Comparison of ENCODE assay signal across 10 cellular contexts in genomic region chr1:113981962-113982931, GRCh38. TPM values are rescaled to one million over a fixed set of nuclear protein-coding genes. Genes with fewer than 3 reads are reported as not detected.
A peak's percentile ranks its signal among the peaks of the same experiment; 100 is the strongest.
DNase-seq lines count a peak whose midpoint lies in the region; ATAC-seq, FAIRE-seq and TF ChIP-seq lines count a peak whose summit lies in the region.
"Had no signal": no experiment of that assay in that cellular context is flagged by ENCODE, and none has a peak within 500 bp of the region (broad histone marks: within the 10 kb centered on the region; RNA-seq: fewer than 3 reads in every experiment).

No MANE protein-coding gene starts in this region.

- no TSS peak for BruUV-seq in HepG2 (replicated peaks; lab: Mats Ljungman, UMichigan)

- H3K4me2 ChIP-seq in HepG2 (ENCODE audit: low read depth, low read length), result peak overlapping the region; percentile 83

- H3K79me2 ChIP-seq in HepG2 (ENCODE audit: insufficient read depth, low read length), result no peaks in the 10 kb centered on the region

- H3K27ac ChIP-seq in brain microvascular endothelial cell (no peak overlapping the region), HepG2 (ENCODE audit: extremely low read length, insufficient read depth, low read length) (no peak overlapping the region), transverse colon (peak overlapping the region; percentile 81 to 89 (median 84))
- H3K27ac ChIP-seq: VCaP had no signal

- H2AFZ ChIP-seq in HepG2 (ENCODE audit: low read length), result no peak overlapping the region

- ATAC-seq in HepG2 (peak; percentile 60), GM21619 (IDR thresholded peaks at IDR 0.05; ENCODE audit: unreplicated experiment) (no peak), HG03378 (IDR thresholded peaks at IDR 0.05; ENCODE audit: unreplicated experiment) (no peak), GM18858 (IDR thresholded peaks at IDR 0.05; ENCODE audit: unreplicated experiment) (no peak), HG03175 (IDR thresholded peaks at IDR 0.05; ENCODE audit: unreplicated experiment) (no peak)

- no peak overlapping the region for H3K9ac ChIP-seq in HepG2 (ENCODE audit: insufficient read depth, low read depth, low read length)

- in situ Hi-C loops in brain microvascular endothelial cell (cut with HindIII; ENCODE audit: low pct_ligation_motif_present, low sequenced_read_pairs) (no loop called here), HepG2 (cut with HindIII; ENCODE audit: extremely low pct_ligation_motif_present, low pct_unique_long_range_greater_than_20kb) (no loop called here), transverse colon (cut with MboI; ENCODE audit: low pct_ligation_motif_present in 1 of 4, low pct_unique_long_range_greater_than_20kb in 1 of 4, low sequenced_read_pairs in 3 of 4) (loop anchor here in 1 of 4 donors (10.0 kb wide), 1 partner anchor 293 kb away; no protein-coding TSS in a partner anchor)

- H3K4me3 ChIP-seq in brain microvascular endothelial cell (ENCODE audit: low read depth, low read length) (no peak overlapping the region), HepG2 (replicated peaks in 1 of 3; ENCODE audit: insufficient read depth in 1 of 3, low read depth in 2 of 3, low read length in 3 of 3) (peak overlapping the region; percentile 32 to 63 (median 39); a peak in 5 of 6 replicates), transverse colon (peak overlapping the region in 3 of 4 donors; percentile 5 to 26 (median 10))

- TF ChIP-seq RAD21 in Ishikawa (IDR thresholded peaks at IDR 0.05; ENCODE audit: low read depth) (no peak), HepG2 (CRISPR knock-in tag; IDR thresholded peaks at IDR 0.05) (no peak)

- H3K27me3 ChIP-seq in brain microvascular endothelial cell (replicated peaks) (no peaks in the 10 kb centered on the region), HepG2 (ENCODE audit: control insufficient read depth in 1 of 2, insufficient read depth in 2 of 2, low read length in 2 of 2) (no peaks in the 10 kb centered on the region; a peak in 1 of 5 replicates), transverse colon (no peaks in the 10 kb centered on the region)

- no peaks in the 10 kb centered on the region for H3K36me3 ChIP-seq in brain microvascular endothelial cell (replicated peaks)
- no peaks in the 10 kb centered on the region for H3K36me3 ChIP-seq in HepG2 (replicated peaks in 1 of 2; ENCODE audit: control insufficient read depth in 1 of 2, insufficient read depth in 2 of 2, low read length in 2 of 2)
- no peaks in the 10 kb centered on the region for H3K36me3 ChIP-seq in transverse colon

- no peaks in the 10 kb centered on the region for H4K20me1 ChIP-seq in HepG2 (ENCODE audit: insufficient read depth, low read length)

- 33% methylated on average over 12 of the region's 18 CpGs for WGBS in HepG2 (ENCODE audit: low lambda C conversion rate)
- WGBS in transverse colon (ENCODE audit: low coverage in 1 of 2), 2 donors, result 27% methylated on average over 18 of the region's 18 CpGs; no CpG with 5 or more reads in 1 of the 2 donors

- intact Hi-C loops in HepG2 (cut with micrococcal nuclease; ENCODE audit: unreplicated experiment) (loop anchor here (2.0 kb wide), 1 partner anchor 69 kb away; no protein-coding TSS in a partner anchor), transverse colon (cut with DNase I; ENCODE audit: low total_unique reads) (loop anchor here (5.0 kb wide), 1 partner anchor 300 kb away; no protein-coding TSS in a partner anchor)

- DNase-seq in brain microvascular endothelial cell (peak; percentile 56), HepG2 (ENCODE audit: low spot score) (peak; percentile 71), transverse colon (peak; percentile 53)

- TF ChIP-seq POLR2A in HepG2 (IDR thresholded peaks at IDR 0.05; ENCODE audit: insufficient read depth in 1 of 2, low read depth in 2 of 2, low read length in 2 of 2), result no peak
- no peak for TF ChIP-seq POLR2A in transverse colon (IDR thresholded peaks at IDR 0.05)

- TF ChIP-seq CTCF in brain microvascular endothelial cell (IDR thresholded peaks at IDR 0.05; ENCODE audit: low read depth, low read length, missing control alignments) (no peak), HepG2 (CRISPR knock-in tag; IDR thresholded peaks at IDR 0.05) (0 out of 2 replicates have a peak, but pooled peaks have one; percentile 21), transverse colon (IDR thresholded peaks at IDR 0.05) (no peak)

- POLR2A ChIA-PET in HepG2 (lab: Yijun Ruan, JAX), result no interaction called here

- TF ChIP-seq EP300 in Ishikawa (IDR thresholded peaks at IDR 0.05; ENCODE audit: borderline replicate concordance) (no peak), HepG2 (IDR thresholded peaks at IDR 0.05; ENCODE audit: low read depth in 2 of 2, low read length in 2 of 2) (peak in 1 of 2 experiments; percentile 46; a peak in 2 of 4 replicates), HepG2 (CRISPR knock-in tag; IDR thresholded peaks at IDR 0.05; ENCODE audit: borderline replicate concordance) (no peak), transverse colon (IDR thresholded peaks at IDR 0.05; ENCODE audit: low read depth) (no peak)

- FAIRE-seq in HepG2 (lab: Jason Lieb, UNC), result peak; percentile 86
- FAIRE-seq: keratinocyte had no signal

- H3K4me1 ChIP-seq in HepG2 (ENCODE audit: insufficient read depth, low read length) (peaks cover 44% of the 10 kb centered on the region), transverse colon (peaks cover 18 to 64% (median 27%) of the 10 kb centered on the region in 4 donors)

- no peaks in the 10 kb centered on the region for H3K9me3 ChIP-seq in HepG2 (ENCODE audit: low read length)
- H3K9me3 ChIP-seq in transverse colon, result no peaks in the 10 kb centered on the region

- CTCF ChIA-PET in HepG2 (lab: Yijun Ruan, JAX; ENCODE audit: low intra/inter-chr PET ratio, low total read pairs), result no interaction called here

TF ChIP-seq in Ishikawa, 13 proteins besides CTCF, POLR2A, EP300 and RAD21:
- TF ChIP-seq EGR1 (IDR thresholded peaks at IDR 0.05) (no peak), CEBPB (IDR thresholded peaks at IDR 0.05) (peak; percentile 63; the same call in 1 of the 2 replicates)

RNA-seq across cellular contexts. Expression of gene OLFML3, which starts 3.0 kb away (rescaled TPM):
- total RNA-seq in HepG2 (2016; rRNA removed; fragmentation: Illumina TruSeq; extraction: Trizol) (2.1 and 5.1 TPM in 2 replicates), transverse colon (10 to 100 TPM; 15.7 to 29.2 (median 24.3) TPM)
- total RNA-seq in HepG2 (2016; cell fraction: cytosol; rRNA removed; fragmentation: Illumina TruSeq; extraction: Trizol; ENCODE audit: low read depth), result 0.71 and 0.81 TPM in 2 replicates
- 1.9 and 5.7 TPM in 2 replicates for total RNA-seq in HepG2 (2016; cell fraction: insoluble cytoplasmic fraction; rRNA removed; fragmentation: Illumina TruSeq; extraction: Trizol)
- 1.1 TPM in 2 replicates for total RNA-seq in HepG2 (2016; cell fraction: membrane; rRNA removed; fragmentation: Illumina TruSeq; extraction: Trizol)
- total RNA-seq in HepG2 (2016; cell fraction: nucleus; rRNA removed; fragmentation: Illumina TruSeq; extraction: Trizol), result 4.8 and 6.4 TPM in 2 replicates
- polyA plus RNA-seq in HepG2 (2011; rRNA removed), result 1.4 and 2.0 TPM in 2 replicates
- 1.3 and 1.9 TPM in 2 replicates for polyA plus RNA-seq in HepG2 (2011; cell fraction: cytosol; rRNA removed)
- 0.76 and 0.92 TPM in 2 replicates for polyA plus RNA-seq in HepG2 (2011; cell fraction: nucleus; rRNA removed)
- 0.63 and 1.3 TPM in 2 replicates for polyA plus RNA-seq in HepG2 (2012)
- 0.66 and 0.72 TPM in 2 replicates for polyA plus RNA-seq in HepG2 (2016; cell fraction: cytosol; fragmentation: Illumina TruSeq; extraction: Trizol; ENCODE audit: low read depth)
- polyA plus RNA-seq in HepG2 (2016; cell fraction: insoluble cytoplasmic fraction; fragmentation: Illumina TruSeq; extraction: Trizol; ENCODE audit: low read depth), result 2.1 and 2.5 TPM in 2 replicates
- 0.92 and 1.4 TPM in 2 replicates for polyA plus RNA-seq in HepG2 (2016; cell fraction: membrane; fragmentation: Illumina TruSeq; extraction: Trizol; ENCODE audit: low read depth)
- polyA plus RNA-seq in HepG2 (2016; cell fraction: nucleus; fragmentation: Illumina TruSeq; extraction: Trizol; ENCODE audit: insufficient read depth, low read depth), result 8.2 and 9.1 TPM in 2 replicates
- 0.37 and 3.1 TPM in 2 replicates for polyA minus RNA-seq in HepG2 (2011; rRNA and poly(A)+ RNA removed; ENCODE audit: low replicate concordance)
- polyA minus RNA-seq in HepG2 (2011; cell fraction: cytosol; rRNA and poly(A)+ RNA removed), result 0.40 and 0.88 TPM in 2 replicates
- polyA minus RNA-seq in HepG2 (2011; cell fraction: nucleus; rRNA and poly(A)+ RNA removed), result 0.77 and 1.1 TPM in 2 replicates

RNA-seq across cellular contexts. Expression of gene HIPK1, which starts 53.1 kb away (rescaled TPM):
- total RNA-seq in HepG2 (2016; rRNA removed; fragmentation: Illumina TruSeq; extraction: Trizol) (20.8 and 28.9 TPM in 2 replicates), transverse colon (10 to 100 TPM; 48.3 to 63.9 (median 53.1) TPM)
- 2.6 and 3.3 TPM in 2 replicates for total RNA-seq in HepG2 (2016; cell fraction: cytosol; rRNA removed; fragmentation: Illumina TruSeq; extraction: Trizol; ENCODE audit: low read depth)
- total RNA-seq in HepG2 (2016; cell fraction: insoluble cytoplasmic fraction; rRNA removed; fragmentation: Illumina TruSeq; extraction: Trizol), result 21.2 and 27.9 TPM in 2 replicates
- 9.1 and 10.1 TPM in 2 replicates for total RNA-seq in HepG2 (2016; cell fraction: membrane; rRNA removed; fragmentation: Illumina TruSeq; extraction: Trizol)
- 17.6 and 20.7 TPM in 2 replicates for total RNA-seq in HepG2 (2016; cell fraction: nucleus; rRNA removed; fragmentation: Illumina TruSeq; extraction: Trizol)
- 31.8 and 33.4 TPM in 2 replicates for polyA plus RNA-seq in HepG2 (2011; rRNA removed)
- 23.7 and 24.9 TPM in 2 replicates for polyA plus RNA-seq in HepG2 (2011; cell fraction: cytosol; rRNA removed)
- polyA plus RNA-seq in HepG2 (2011; cell fraction: nucleus; rRNA removed), result 27.2 and 33.2 TPM in 2 replicates
- polyA plus RNA-seq in HepG2 (2012), result 17.6 and 21.9 TPM in 2 replicates
- polyA plus RNA-seq in HepG2 (2016; cell fraction: cytosol; fragmentation: Illumina TruSeq; extraction: Trizol; ENCODE audit: low read depth), result 0.47 and 0.53 TPM in 2 replicates
- polyA plus RNA-seq in HepG2 (2016; cell fraction: insoluble cytoplasmic fraction; fragmentation: Illumina TruSeq; extraction: Trizol; ENCODE audit: low read depth), result 22.0 and 23.3 TPM in 2 replicates
- polyA plus RNA-seq in HepG2 (2016; cell fraction: membrane; fragmentation: Illumina TruSeq; extraction: Trizol; ENCODE audit: low read depth), result 3.1 and 4.1 TPM in 2 replicates
- 21.7 and 22.1 TPM in 2 replicates for polyA plus RNA-seq in HepG2 (2016; cell fraction: nucleus; fragmentation: Illumina TruSeq; extraction: Trizol; ENCODE audit: insufficient read depth, low read depth)
- polyA minus RNA-seq in HepG2 (2011; rRNA and poly(A)+ RNA removed; ENCODE audit: low replicate concordance), result 188 and 239 TPM in 2 replicates
- 49.5 and 56.5 TPM in 2 replicates for polyA minus RNA-seq in HepG2 (2011; cell fraction: cytosol; rRNA and poly(A)+ RNA removed)
- 32.8 and 43.5 TPM in 2 replicates for polyA minus RNA-seq in HepG2 (2011; cell fraction: nucleus; rRNA and poly(A)+ RNA removed)

Comparison
In these comparisons a context has a peak if more than half of its experiments do, and no peak if none do; other contexts are left out.
1. H3K27ac ChIP-seq: peak in transverse colon (4 of 4); none in brain microvascular endothelial cell (single experiment) and HepG2 (single experiment).
2. Peak in every context shown above with its lines, with median percentiles within 50 percentile points of each other: DNase-seq.